Comparison of ENCODE assay signal across 27 cellular contexts in the genomic region with DNA sequence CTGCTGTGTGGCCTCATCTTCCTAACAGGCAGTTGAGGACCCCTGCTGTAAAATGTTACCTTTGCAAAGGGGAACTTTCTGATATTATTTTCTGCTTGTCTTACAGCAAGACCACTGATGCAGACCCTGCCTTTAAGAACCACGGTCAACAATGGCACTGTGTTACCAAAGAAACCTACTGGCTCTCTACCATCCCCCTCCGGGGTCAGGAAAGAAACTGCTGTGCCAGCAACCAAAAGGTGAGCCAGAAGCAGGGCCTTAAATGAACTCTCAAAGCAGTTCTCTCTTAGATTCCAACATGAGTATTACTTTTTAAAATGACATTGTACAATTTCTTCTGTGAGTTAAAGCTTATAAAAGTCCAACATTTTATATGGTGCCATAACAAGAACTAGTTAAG.
"Had no signal": no experiment of that assay in that cellular context is flagged by ENCODE, and none has a peak within 500 bp of the region (broad histone marks: within the 10 kb centered on the region; RNA-seq: fewer than 3 reads in every experiment).

No MANE protein-coding gene starts in this region.

- FAIRE-seq: urothelium cell line had no signal

- H3K36me3 Mint-ChIP-seq: naive B cell; natural killer cell; stimulated activated effector memory CD8-positive, alpha-beta T cell treated with anti-CD3 and anti-CD28 coated beads, Interleukin-12 subunit alpha, Interleukin-12 subunit beta, amount 100 ng/mL, for 72 hours had no signal

- H3K4me1 ChIP-seq: neural progenitor cell, right atrium auricular region, suprapubic skin, tibial artery, upper lobe of right lung had no signal

- H3K36me3 ChIP-seq: neutrophil, suprapubic skin, upper lobe of right lung had no signal

- H3K27me3 ChIP-seq: hepatocyte, neural progenitor cell, right atrium auricular region, suprapubic skin, tibial artery, upper lobe of right lung had no signal

- H2AFZ ChIP-seq: hepatocyte, neural progenitor cell had no signal

- H3K27ac ChIP-seq: hepatocyte, neural progenitor cell, neutrophil, right atrium auricular region, skin epidermis, suprapubic skin, thoracic aorta, tibial artery, upper lobe of right lung had no signal

- ATAC-seq: natural killer cell; sciatic nerve; stimulated activated effector memory CD8-positive, alpha-beta T cell treated with anti-CD3 and anti-CD28 coated beads, Interleukin-12 subunit alpha, Interleukin-12 subunit beta, amount 100 ng/mL, for 72 hours; upper lobe of right lung had no signal

- H3K9ac ChIP-seq: neural progenitor cell had no signal

- DNase-seq: islet precursor cell; mesendoderm; naive B cell; natural killer cell; nephron progenitor cell; occipital lobe; stimulated activated CD4-positive, alpha-beta T cell treated with anti-CD3 and anti-CD28 coated beads, Interleukin-12 subunit alpha, Interleukin-12 subunit beta, amount 100 ng/mL, for 4 hours; stimulated activated CD4-positive, alpha-beta T cell treated with anti-CD3 and anti-CD28 coated beads, Interleukin-15, amount 100 ng/mL, for 24 hours; stimulated activated CD4-positive, alpha-beta T cell treated with anti-CD3 and anti-CD28 coated beads, Interleukin-4, amount 100 ng/mL, for 24 hours; stimulated activated naive CD4-positive, alpha-beta T cell; tibial artery; trophoblast cell; upper lobe of right lung had no signal

- H3K4me3 ChIP-seq: hepatocyte, lung, neural progenitor cell, right atrium auricular region, skin epidermis, suprapubic skin, thoracic aorta, tibial artery, upper lobe of right lung had no signal

- H3K27me3 Mint-ChIP-seq: progenitor cell of endocrine pancreas had no signal

- H3K9me3 ChIP-seq: neutrophil, right atrium auricular region, suprapubic skin, thoracic aorta, tibial artery, upper lobe of right lung had no signal

- H3K4me2 ChIP-seq: hepatocyte, neural progenitor cell had no signal

- H3K4me1 Mint-ChIP-seq: naive B cell; natural killer cell; nephron progenitor cell; neural progenitor cell; stimulated activated effector memory CD8-positive, alpha-beta T cell treated with anti-CD3 and anti-CD28 coated beads, Interleukin-12 subunit alpha, Interleukin-12 subunit beta, amount 100 ng/mL, for 72 hours had no signal

- H3K9me3 Mint-ChIP-seq: naive B cell; natural killer cell; stimulated activated effector memory CD8-positive, alpha-beta T cell treated with anti-CD3 and anti-CD28 coated beads, Interleukin-12 subunit alpha, Interleukin-12 subunit beta, amount 100 ng/mL, for 72 hours; stimulated activated naive CD8-positive, alpha-beta T cell treated with anti-CD3 and anti-CD28 coated beads, Interleukin-15, Interleukin-2, amounts not matched to agents 100 ng/mL and 50 ng/mL, for 24 hours had no signal

- H3K27ac Mint-ChIP-seq: mesothelial cell of epicardium; naive B cell; natural killer cell; nephron progenitor cell; neural progenitor cell; progenitor cell of endocrine pancreas; stimulated activated effector memory CD8-positive, alpha-beta T cell treated with anti-CD3 and anti-CD28 coated beads, Interleukin-12 subunit alpha, Interleukin-12 subunit beta, amount 100 ng/mL, for 72 hours; stimulated activated naive CD8-positive, alpha-beta T cell treated with anti-CD3 and anti-CD28 coated beads, Interleukin-15, Interleukin-2, amounts not matched to agents 100 ng/mL and 50 ng/mL, for 24 hours had no signal

- H3K4me3 Mint-ChIP-seq: mesothelial cell of epicardium; naive B cell; natural killer cell; nephron progenitor cell; neural progenitor cell; stimulated activated effector memory CD8-positive, alpha-beta T cell treated with anti-CD3 and anti-CD28 coated beads, Interleukin-12 subunit alpha, Interleukin-12 subunit beta, amount 100 ng/mL, for 72 hours; stimulated activated naive CD8-positive, alpha-beta T cell treated with anti-CD3 and anti-CD28 coated beads, Interleukin-15, Interleukin-2, amounts not matched to agents 100 ng/mL and 50 ng/mL, for 24 hours had no signal
